16 cellular contexts compared by ENCODE assay signal in the genomic region with DNA sequence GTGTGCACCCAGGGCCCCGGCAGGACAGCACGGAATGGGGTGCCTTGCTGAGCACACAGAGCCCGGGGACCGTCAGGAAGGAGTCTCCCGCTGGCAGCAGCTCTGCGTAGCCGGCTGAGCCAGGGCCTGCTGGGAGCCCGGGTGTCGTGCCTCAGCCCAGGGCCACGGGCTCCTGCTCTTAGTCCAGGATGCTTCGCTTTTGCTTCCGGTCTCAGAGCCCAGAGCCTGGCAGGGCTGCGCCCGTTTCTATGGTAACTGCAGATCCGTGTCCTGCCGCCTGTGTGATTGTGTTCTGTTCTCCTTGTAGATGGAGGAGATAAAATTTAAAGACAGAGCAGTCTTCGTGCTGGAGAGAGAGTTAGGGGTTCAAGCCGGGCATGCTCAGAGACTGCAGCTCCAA. TPM values are rescaled to one million over a fixed set of nuclear protein-coding genes. Genes with fewer than 3 reads are reported as not detected.
DNase-seq lines count a peak whose midpoint lies in the region; ATAC-seq, FAIRE-seq and TF ChIP-seq lines count a peak whose summit lies in the region.
"Had no signal": no experiment of that assay in that cellular context is flagged by ENCODE, and none has a peak within 500 bp of the region (broad histone marks: within the 10 kb centered on the region; RNA-seq: fewer than 3 reads in every experiment).

No MANE protein-coding gene starts in this region.

- H3K36me3 ChIP-seq in right atrium auricular region (no peaks in the 10 kb centered on the region), aorta (ENCODE audit: control insufficient read depth in 1 of 2, insufficient read depth in 2 of 2, low read length in 1 of 2) (no peaks in the 10 kb centered on the region), Karpas-422 (ENCODE audit: insufficient read depth, low read length) (no peaks in the 10 kb centered on the region)
- H3K36me3 ChIP-seq: thyroid gland had no signal

- H3K27me3 ChIP-seq in right atrium auricular region (no peaks in the 10 kb centered on the region), aorta (ENCODE audit: control insufficient read depth in 1 of 2, insufficient read depth in 2 of 2, low read length in 1 of 2) (no peaks in the 10 kb centered on the region), Karpas-422 (ENCODE audit: low read length) (no peaks in the 10 kb centered on the region)
- H3K27me3 ChIP-seq: thyroid gland had no signal

- DNase-seq in Right ventricle myocardium superior (peak; percentile 33), right atrium auricular region (ENCODE audit: low spot score) (no peak), cerebellar nuclear complex (lab: John Stamatoyannopoulos, UW) (peak; percentile 18 to 70), medulla oblongata (ENCODE audit: extremely low spot score) (peak; percentile 55), aorta (peak; percentile 34 to 63), GM12892 (ENCODE audit: insufficient read length) (no peak), Karpas-422 (no peak)
- DNase-seq: activated CD4-positive, CD25-positive, alpha-beta regulatory T cell treated with anti-CD3 and anti-CD28 coated beads, Interleukin-2, amount 50 U/mL, for 72 hours; activated T-cell treated with anti-CD3 and anti-CD28 coated beads for 4 hours; NCI-H1048; thyroid gland had no signal

- H3K4me2 ChIP-seq in Karpas-422 (ENCODE audit: low read depth, low read length, poor library complexity, severe bottlenecking), result no peak overlapping the region
- H3K4me2 ChIP-seq: GM23338 had no signal

- no peak overlapping the region for H2AFZ ChIP-seq in Karpas-422 (ENCODE audit: low read length)
- H2AFZ ChIP-seq: GM23338 had no signal

- H3K4me1 ChIP-seq in right atrium auricular region (no peaks in the 10 kb centered on the region), aorta (ENCODE audit: control insufficient read depth in 1 of 2, insufficient read depth in 2 of 2, low read length in 2 of 2) (no peaks in the 10 kb centered on the region), Karpas-422 (ENCODE audit: low read length) (no peaks in the 10 kb centered on the region)
- H3K4me1 ChIP-seq: thyroid gland had no signal

- no peak for ATAC-seq in Right ventricle myocardium superior (ENCODE audit: poor library complexity)
- ATAC-seq in aorta (ENCODE audit: low FRiP score), result no peak
- ATAC-seq in GM18867 (IDR thresholded peaks at IDR 0.05; ENCODE audit: unreplicated experiment), result no peak
- ATAC-seq: GM23338 had no signal

- no peak overlapping the region for H3K9ac ChIP-seq in Karpas-422 (ENCODE audit: low read length)

- no peaks in the 10 kb centered on the region for H3K9me2 ChIP-seq in Karpas-422 (replicated peaks; ENCODE audit: insufficient read depth, low read length)

- no peaks in the 10 kb centered on the region for H3K79me2 ChIP-seq in Karpas-422 (ENCODE audit: low read length)

- no peak for TF ChIP-seq CTCF in right atrium auricular region (IDR thresholded peaks at IDR 0.05)

- TF ChIP-seq POLR2A in GM12892 (IDR thresholded peaks at IDR 0.05; ENCODE audit: low read depth, low read length), result no peak

- no peak for FAIRE-seq in GM12892 (lab: Jason Lieb, UNC)
- FAIRE-seq: colon, D721Med, keratinocyte had no signal

- H3K9me3 ChIP-seq in right atrium auricular region (no peaks in the 10 kb centered on the region), aorta (ENCODE audit: control insufficient read depth, low read length) (peaks cover 2% of the 10 kb centered on the region), Karpas-422 (ENCODE audit: low read length) (no peaks in the 10 kb centered on the region)
- H3K9me3 ChIP-seq: thyroid gland had no signal

- H3K4me3 ChIP-seq in right atrium auricular region, result no peak overlapping the region
- H3K4me3 ChIP-seq in aorta (ENCODE audit: low read length in 2 of 2), result no peak overlapping the region
- H3K4me3 ChIP-seq in Karpas-422 (ENCODE audit: low read length), result no peak overlapping the region
- H3K4me3 ChIP-seq: GM23338, thyroid gland had no signal

- intact Hi-C loops in Right ventricle myocardium superior (cut with DNase I) (no loop called here), aorta (cut with DNase I) (no loop called here)

- no peak overlapping the region for H3K27ac ChIP-seq in right atrium auricular region
- no peak overlapping the region for H3K27ac ChIP-seq in aorta (ENCODE audit: low read depth in 1 of 2, low read length in 2 of 2)
- no peak overlapping the region for H3K27ac ChIP-seq in Karpas-422 (ENCODE audit: low read length)
- H3K27ac ChIP-seq: thyroid gland had no signal

- H4K20me1 ChIP-seq in Karpas-422 (ENCODE audit: insufficient read depth, low read depth, low read length), result no peaks in the 10 kb centered on the region

- 54 to 58% methylated on average over 18 of the region's 18 CpGs for WGBS in aorta, 2 donors

RNA-seq across cellular contexts. Expression of a gene that starts 53.7 kb away (rescaled TPM):
- total RNA-seq in Right ventricle myocardium superior, result 31.7 TPM
- 1 to 10 TPM; 3.4 to 4.1 TPM for total RNA-seq in right atrium auricular region
- total RNA-seq in aorta, result 1 to 10 TPM in 1 of 2 donors, under 1 TPM in 1; 0.84 to 1.4 TPM
- under 1 TPM in 1 of 2 donors, not detected in 1; 0.95 TPM for polyA plus RNA-seq in aorta
- not detected for polyA plus RNA-seq in GM12892 (2012; ENCODE audit: missing spikeins)
- 0.11 TPM in 1 of 2 replicates, not detected in the other for total RNA-seq in Karpas-422 (2014; rRNA removed; shearing (Covaris generic); ENCODE audit: low replicate concordance)

Comparison
In these comparisons a context has a peak if more than half of its experiments do, and no peak if none do; other contexts are left out.
1. DNase-seq: peak in Right ventricle myocardium superior (single experiment), cerebellar nuclear complex (2 of 2), medulla oblongata (single experiment) and aorta (2 of 2); none in right atrium auricular region (single experiment), GM12892 (single experiment) and Karpas-422 (single experiment).